ENCODE assay signal across 2 cellular contexts in genomic region chr4:183285886-183286285, GRCh38.
TF ChIP-seq lines count a peak whose summit lies in the region.

No MANE protein-coding gene starts in this region.

TF ChIP-seq in liver, 16 proteins besides CTCF, POLR2A, EP300 and RAD21:
- TF ChIP-seq REST (IDR thresholded peaks at IDR 0.05) (no peak), HNF4A (conservative IDR thresholded peaks at IDR 0.05) (peak; percentile 34 to 58), RXRA (IDR thresholded peaks at IDR 0.05) (peak in 1 of 2 donors; percentile 26), EGR1 (IDR thresholded peaks at IDR 0.05; ENCODE audit: low read depth in 2 of 2) (no peak), HNF4G (IDR thresholded peaks at IDR 0.05) (no peak)

TF ChIP-seq in HepG2, 621 proteins besides CTCF, POLR2A, EP300 and RAD21:
- TF ChIP-seq SRSF9 (IDR thresholded peaks at IDR 0.05; ENCODE audit: borderline replicate concordance, insufficient read depth, low read depth, low read length, poor library complexity, severe bottlenecking) (no peak), ZNF142 (CRISPR knock-in tag; IDR thresholded peaks at IDR 0.05) (no peak), CEBPZ (IDR thresholded peaks at IDR 0.05; ENCODE audit: low read length) (no peak), EZH2 (conservative IDR thresholded peaks at IDR 0.05; ENCODE audit: low read depth, low read length) (no peak), RBAK (CRISPR knock-in tag; IDR thresholded peaks at IDR 0.05) (no peak), ZNF546 (CRISPR knock-in tag; conservative IDR thresholded peaks at IDR 0.05) (no peak), ZNF543 (CRISPR knock-in tag; IDR thresholded peaks at IDR 0.05) (no peak), ZNF503 (CRISPR knock-in tag; IDR thresholded peaks at IDR 0.05) (no peak), HES4 (CRISPR knock-in tag; IDR thresholded peaks at IDR 0.05; ENCODE audit: borderline replicate concordance) (no peak), TEF (CRISPR knock-in tag; IDR thresholded peaks at IDR 0.05) (no peak), ZNF510 (CRISPR knock-in tag; IDR thresholded peaks at IDR 0.05; ENCODE audit: low read depth) (no peak), ZHX1 (CRISPR knock-in tag; IDR thresholded peaks at IDR 0.05; ENCODE audit: low read depth) (no peak), TBX2 (CRISPR knock-in tag; IDR thresholded peaks at IDR 0.05; ENCODE audit: borderline replicate concordance) (no peak), RNF2 (conservative IDR thresholded peaks at IDR 0.05; ENCODE audit: low read depth) (no peak), MTF2 (CRISPR knock-in tag; IDR thresholded peaks at IDR 0.05; ENCODE audit: borderline replicate concordance) (no peak)
